Comparison of ENCODE assay signal across 1 cellular context in genomic region chr13:111429064-111429558, GRCh38.
TF ChIP-seq lines count a peak whose summit lies in the region.

No MANE protein-coding gene starts in this region.

TF ChIP-seq in HCT116, 20 proteins besides CTCF, POLR2A, EP300 and RAD21 (continued from another document):
- no peak for TF ChIP-seq REST (IDR thresholded peaks at IDR 0.05; ENCODE audit: low read depth)
